Comparison of ENCODE assay signal across 19 cellular contexts in genomic region chr9:20573023-20573422, GRCh38.
"Had no signal": no experiment of that assay in that cellular context is flagged by ENCODE, and none has a peak within 500 bp of the region (broad histone marks: within the 10 kb centered on the region; RNA-seq: fewer than 3 reads in every experiment).

No MANE protein-coding gene starts in this region.

- ATAC-seq: activated CD8-positive, alpha-beta T cell treated with anti-CD3 and anti-CD28 coated beads for 36 hours; activated T-helper 17 cell treated with anti-CD3 and anti-CD28 coated beads, Interleukin-2, amount 50 U/mL, for 72 hours; foreskin keratinocyte; lower lobe of right lung; natural killer cell treated with Interleukin-12 subunit alpha and Interleukin-12 subunit beta and Interleukin-15 and Interleukin-18, amount 100 ng/mL, for 72 hours; sciatic nerve; stimulated activated memory B cell treated with anti-CD40 and anti-IgM and Interleukin-4, amounts not matched to agents 10 μg/mL and 1 μg/mL and 100 μg/mL, for 72 hours had no signal

- H3K27ac ChIP-seq: epithelial cell of prostate, foreskin keratinocyte, lower lobe of right lung, neutrophil, parathyroid adenoma, thoracic aorta had no signal

- DNase-seq: activated CD8-positive, alpha-beta T cell treated with anti-CD3 and anti-CD28 coated beads for 36 hours; activated naive CD4-positive, alpha-beta T cell; activated naive CD8-positive, alpha-beta T cell treated with anti-CD3 and anti-CD28 coated beads for 36 hours; activated T-cell treated with anti-CD3 and anti-CD28 coated beads, Interleukin-2, amount 50 U/mL, for 1 hour; amygdala; foreskin keratinocyte; glutamatergic neuron; hypothalamus; lower lobe of right lung; stimulated activated CD4-positive, alpha-beta T cell treated with anti-CD3 and anti-CD28 coated beads, Interleukin-4, amount 100 ng/mL, for 4 hours had no signal

- H3K9me3 ChIP-seq: neutrophil had no signal

- H3K27me3 ChIP-seq: foreskin keratinocyte, neutrophil had no signal

- FAIRE-seq: keratinocyte had no signal

- H3K36me3 ChIP-seq: lower lobe of right lung, neutrophil, thoracic aorta had no signal

- H3K4me3 ChIP-seq: lower lobe of right lung, thoracic aorta had no signal

- H3K4me1 ChIP-seq: parathyroid adenoma had no signal
